Comparison of ENCODE assay signal across 9 cellular contexts in the genomic region with DNA sequence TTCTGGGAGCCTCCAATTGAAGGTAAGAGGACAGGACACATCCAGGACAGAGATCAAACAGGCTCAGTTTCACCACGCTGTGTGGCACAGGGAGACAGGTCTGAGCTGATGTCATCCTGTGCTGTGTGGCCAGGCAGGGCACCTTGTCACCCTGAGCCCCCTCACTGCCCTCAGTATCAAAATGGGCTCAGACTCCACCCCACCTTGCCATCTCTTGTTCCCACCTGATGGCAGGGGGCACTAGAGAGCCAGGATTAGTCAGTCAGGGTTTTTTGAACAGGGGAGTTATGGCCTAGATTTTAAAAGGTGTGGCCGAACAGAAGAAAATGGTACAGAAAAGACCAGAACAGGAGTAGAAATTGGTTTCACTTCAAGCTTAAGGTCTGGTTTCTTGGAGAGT. TPM values are rescaled to one million over a fixed set of nuclear protein-coding genes. Genes with fewer than 3 reads are reported as not detected.
DNase-seq lines count a peak whose midpoint lies in the region; ATAC-seq and TF ChIP-seq lines count a peak whose summit lies in the region.
"Had no signal": no experiment of that assay in that cellular context is flagged by ENCODE, and none has a peak within 500 bp of the region (broad histone marks: within the 10 kb centered on the region; RNA-seq: fewer than 3 reads in every experiment).

No MANE protein-coding gene starts in this region.

- no peaks in the 10 kb centered on the region for H3K27me3 ChIP-seq in Loucy (ENCODE audit: insufficient read depth, low read length, poor library complexity, severe bottlenecking)
- H3K27me3 ChIP-seq in thyroid gland: no peaks in the 10 kb centered on the region

- H3K27ac Mint-ChIP-seq in activated CD4-positive, alpha-beta memory T cell treated with anti-CD3 and anti-CD28 coated beads, Interleukin-2, amount 10 ng/mL, durations not matched to agents 7 days and 5 days: peak overlapping the region; percentile 34
- peak overlapping the region; percentile 53 for H3K27ac Mint-ChIP-seq in glutamatergic neuron (ENCODE audit: unreplicated experiment)

- no peaks in the 10 kb centered on the region for H3K27me3 Mint-ChIP-seq in activated CD4-positive, alpha-beta memory T cell treated with anti-CD3 and anti-CD28 coated beads, Interleukin-2, amount 10 ng/mL, durations not matched to agents 7 days and 5 days
- H3K27me3 Mint-ChIP-seq in glutamatergic neuron (ENCODE audit: unreplicated experiment): peaks cover 8% of the 10 kb centered on the region

- H3F3A ChIP-seq in Loucy (ENCODE audit: low read depth): no peaks in the 10 kb centered on the region

- H3K4me1 Mint-ChIP-seq in activated CD4-positive, alpha-beta memory T cell treated with anti-CD3 and anti-CD28 coated beads, Interleukin-2, amount 10 ng/mL, durations not matched to agents 7 days and 5 days: peaks cover 54% of the 10 kb centered on the region
- H3K4me1 Mint-ChIP-seq in glutamatergic neuron (ENCODE audit: low read depth, unreplicated experiment): peaks cover 24% of the 10 kb centered on the region

- peak overlapping the region; percentile 30 for H3K4me2 ChIP-seq in Loucy (ENCODE audit: low read depth, low read length, poor library complexity, severe bottlenecking)

- no peaks in the 10 kb centered on the region for H3K9me3 Mint-ChIP-seq in activated CD4-positive, alpha-beta memory T cell treated with anti-CD3 and anti-CD28 coated beads, Interleukin-2, amount 10 ng/mL, durations not matched to agents 7 days and 5 days
- H3K9me3 Mint-ChIP-seq in glutamatergic neuron (ENCODE audit: unreplicated experiment): peaks cover 9% of the 10 kb centered on the region
- H3K9me3 Mint-ChIP-seq: activated naive CD4-positive, alpha-beta T cell treated with anti-CD3 and anti-CD28 coated beads, Interleukin-2, amount 50 U/mL, for 72 hours had no signal

- H3K79me2 ChIP-seq in Loucy (ENCODE audit: insufficient read depth, low read length): peaks cover 17% of the 10 kb centered on the region; the same call in 1 of the 2 replicates

- H3K4me1 ChIP-seq in Loucy (ENCODE audit: insufficient read depth, low read length, poor library complexity, severe bottlenecking) (peaks cover 13% of the 10 kb centered on the region), thyroid gland (peaks cover 12 to 18% of the 10 kb centered on the region in 2 donors)

- H4K20me1 ChIP-seq in Loucy (ENCODE audit: insufficient read depth, low read length, poor library complexity, severe bottlenecking): no peaks in the 10 kb centered on the region

- no peak overlapping the region for H3K9ac ChIP-seq in Loucy (ENCODE audit: low read depth, low read length, poor library complexity, severe bottlenecking)

- no peaks in the 10 kb centered on the region for H3K9me2 ChIP-seq in Loucy (replicated peaks; ENCODE audit: low read depth, low read length)

- intact Hi-C loops in thyroid gland (cut with DNase I): loop anchor here (5.0 kb wide), 3 partner anchors 51 to 156 kb away; a partner anchor contains a TSS

- ATAC-seq in HG03108 (IDR thresholded peaks at IDR 0.05; ENCODE audit: unreplicated experiment): no peak

- 81 to 84% methylated on average over 2 of the region's 2 CpGs for WGBS in thyroid gland, 2 donors

- peak; percentile 42 to 48 for DNase-seq in NCI-H2081 (lab: John Stamatoyannopoulos, UW)
- no peak for DNase-seq in NCI-H2081 treated with DMSO at 0.1 percent for 48 hours (lab: John Stamatoyannopoulos, UW)
- DNase-seq in activated CD4-positive, alpha-beta memory T cell treated with anti-CD3 and anti-CD28 coated beads, Interleukin-2, amount 10 ng/mL, durations not matched to agents 7 days and 5 days: peak; percentile 57
- peak; percentile 48 for DNase-seq in glutamatergic neuron
- peak in 1 of 2 donors; percentile 37 for DNase-seq in thyroid gland
- DNase-seq in middle frontal gyrus (ENCODE audit: extremely low spot score, low spot score): no peak

- H3K9me3 ChIP-seq in Loucy (ENCODE audit: insufficient read depth, low read depth, low read length): no peaks in the 10 kb centered on the region
- H3K9me3 ChIP-seq in thyroid gland: no peaks in the 10 kb centered on the region

- peaks cover 22% of the 10 kb centered on the region for H3K36me3 Mint-ChIP-seq in activated CD4-positive, alpha-beta memory T cell treated with anti-CD3 and anti-CD28 coated beads, Interleukin-2, amount 10 ng/mL, durations not matched to agents 7 days and 5 days (ENCODE audit: low read depth)
- no peaks in the 10 kb centered on the region for H3K36me3 Mint-ChIP-seq in glutamatergic neuron (ENCODE audit: unreplicated experiment)

- H3K4me3 ChIP-seq in Loucy (ENCODE audit: low read length, poor library complexity, severe bottlenecking): no peak overlapping the region
- H3K4me3 ChIP-seq in thyroid gland (replicated peaks in 1 of 3): no peak overlapping the region

- TF ChIP-seq CTCF in Loucy (conservative IDR thresholded peaks at IDR 0.05; ENCODE audit: low read length): peak; percentile 74
- TF ChIP-seq CTCF in glutamatergic neuron (IDR thresholded peaks at IDR 0.05; ENCODE audit: partially characterized antibody, unreplicated experiment): peak; percentile 52
- peak in 4 of 6 experiments; percentile 11 to 39 (median 32) for TF ChIP-seq CTCF in thyroid gland (IDR thresholded peaks at IDR 0.05)

- no peak for TF ChIP-seq POLR2A in thyroid gland (IDR thresholded peaks at IDR 0.05)

- CTCF ChIA-PET in activated CD4-positive, alpha-beta memory T cell treated with anti-CD3 and anti-CD28 coated beads, Interleukin-2, amount 10 ng/mL, durations not matched to agents 7 days and 5 days (lab: Charles Lee): interaction anchor here (0.6 to 4.5 kb wide), 14 partner anchors 10 to 184 kb away, joined by 3 to 32 read pairs (median 4); a partner anchor contains a TSS

- no peak overlapping the region for H2AFZ ChIP-seq in Loucy (ENCODE audit: low read length)

- H3K4me3 Mint-ChIP-seq in activated CD4-positive, alpha-beta memory T cell treated with anti-CD3 and anti-CD28 coated beads, Interleukin-2, amount 10 ng/mL, durations not matched to agents 7 days and 5 days: no peak overlapping the region
- no peak overlapping the region for H3K4me3 Mint-ChIP-seq in glutamatergic neuron (ENCODE audit: unreplicated experiment)

- POLR2A ChIA-PET in activated CD4-positive, alpha-beta memory T cell treated with anti-CD3 and anti-CD28 coated beads, Interleukin-2, amount 10 ng/mL, durations not matched to agents 7 days and 5 days (lab: Charles Lee): interaction anchor here (1.0 to 5.4 kb wide), 5 partner anchors 35 to 153 kb away, joined by 3 to 41 read pairs (median 4); a partner anchor contains a TSS

- peaks cover 4% of the 10 kb centered on the region; the same call in 1 of the 2 replicates for H3K36me3 ChIP-seq in Loucy (ENCODE audit: insufficient read depth, low read length)
- H3K36me3 ChIP-seq in thyroid gland: no peaks in the 10 kb centered on the region

- no peak overlapping the region for H3K27ac ChIP-seq in thyroid gland

RNA-seq across cellular contexts. Expression of a gene that starts 2.6 kb away (rescaled TPM):
- total RNA-seq in activated CD4-positive, alpha-beta memory T cell treated with anti-CD3 and anti-CD28 coated beads, Interleukin-2, amount 10 ng/mL, durations not matched to agents 7 days and 5 days: 10 to 100 TPM; 25.7 to 26.7 TPM
- 29.3 TPM for total RNA-seq in glutamatergic neuron (ENCODE audit: unreplicated experiment)
- 10 to 100 TPM; 14.2 to 37.9 (median 23.3) TPM for total RNA-seq in thyroid gland

RNA-seq across cellular contexts. Expression of a gene that starts 4.1 kb away (rescaled TPM):
- under 1 TPM in 1 of 2 experiments, not detected in 1; 0.18 TPM for total RNA-seq in activated CD4-positive, alpha-beta memory T cell treated with anti-CD3 and anti-CD28 coated beads, Interleukin-2, amount 10 ng/mL, durations not matched to agents 7 days and 5 days
- total RNA-seq in glutamatergic neuron (ENCODE audit: unreplicated experiment): 0.44 TPM
- total RNA-seq in thyroid gland: under 1 TPM in 1 of 4 donors, not detected in 3; 0.33 TPM

RNA-seq across cellular contexts. Expression of a gene that starts 6.0 kb away (rescaled TPM):
- 10 to 100 TPM; 97.0 to 97.3 TPM for total RNA-seq in activated CD4-positive, alpha-beta memory T cell treated with anti-CD3 and anti-CD28 coated beads, Interleukin-2, amount 10 ng/mL, durations not matched to agents 7 days and 5 days
- total RNA-seq in glutamatergic neuron (ENCODE audit: unreplicated experiment) (0.42 TPM), thyroid gland (10 to 100 TPM in 2 of 4 donors, 1 to 10 TPM in 2; 6.4 to 12.9 (median 9.7) TPM)

RNA-seq across cellular contexts. Expression of a gene that starts 20.3 kb away (rescaled TPM):
- total RNA-seq in activated CD4-positive, alpha-beta memory T cell treated with anti-CD3 and anti-CD28 coated beads, Interleukin-2, amount 10 ng/mL, durations not matched to agents 7 days and 5 days: not detected
- total RNA-seq in glutamatergic neuron (ENCODE audit: unreplicated experiment): 1.5 TPM
- total RNA-seq in thyroid gland: under 1 TPM in 2 of 4 donors, not detected in 2; 0.22 to 0.54 TPM

RNA-seq across cellular contexts. Expression of a gene that starts 36.2 kb away (rescaled TPM):
- 10 to 100 TPM; 95.8 to 97.3 TPM for total RNA-seq in activated CD4-positive, alpha-beta memory T cell treated with anti-CD3 and anti-CD28 coated beads, Interleukin-2, amount 10 ng/mL, durations not matched to agents 7 days and 5 days
- total RNA-seq in glutamatergic neuron (ENCODE audit: unreplicated experiment) (94.7 TPM), thyroid gland (100 to 1,000 TPM; 116 to 208 (median 147) TPM)

Comparison
In these comparisons a context has a peak if more than half of its experiments do, and no peak if none do; other contexts are left out.
1. DNase-seq: peak in NCI-H2081 (2 of 2), activated CD4-positive, alpha-beta memory T cell treated with anti-CD3 and anti-CD28 coated beads, Interleukin-2, amount 10 ng/mL, durations not matched to agents 7 days and 5 days (single experiment) and glutamatergic neuron (single experiment); none in NCI-H2081 treated with DMSO at 0.1 percent for 48 hours (single experiment) and middle frontal gyrus (single experiment).
2. RNA of a gene that starts 6.0 kb away (total RNA-seq): 97.0 to 97.3 TPM in activated CD4-positive, alpha-beta memory T cell treated with anti-CD3 and anti-CD28 coated beads, Interleukin-2, amount 10 ng/mL, durations not matched to agents 7 days and 5 days; 6.4 to 12.9 TPM in thyroid gland and 0.42 TPM in glutamatergic neuron (single experiment); every median in the first group is over 4 times any median in the second.
3. Peak in every context shown above with its lines, with median percentiles within 50 percentile points of each other: CTCF ChIP-seq.